Comparison of ENCODE assay signal across 8 cellular contexts in genomic region chr10:117005454-117006055, GRCh38. TPM values are rescaled to one million over a fixed set of nuclear protein-coding genes. Genes with fewer than 3 reads are reported as not detected.
A peak's percentile ranks its signal among the peaks of the same experiment; 100 is the strongest.
DNase-seq lines count a peak whose midpoint lies in the region; ATAC-seq and TF ChIP-seq lines count a peak whose summit lies in the region.

No MANE protein-coding gene starts in this region.

- H3K27me3 Mint-ChIP-seq in activated CD4-positive, alpha-beta T cell treated with anti-CD3 and anti-CD28 coated beads, Interleukin-2, amount 10 ng/mL, durations not matched to agents 7 days and 5 days: peaks cover 33% of the 10 kb centered on the region
- peaks cover 3% of the 10 kb centered on the region for H3K27me3 Mint-ChIP-seq in dendritic cell treated with granulocyte-macrophage colony-stimulating factor and Interleukin-4, amounts not matched to agents 40 ng/mL and 50 ng/mL, for 4 days
- H3K27me3 Mint-ChIP-seq in memory B cell: peaks cover 8% of the 10 kb centered on the region

- TF ChIP-seq CTCF in uterus (IDR thresholded peaks at IDR 0.05): no peak

- ATAC-seq in memory B cell (ENCODE audit: low read depth): no peak

- peak overlapping the region in 1 of 2 donors; percentile 57 for H3K27ac ChIP-seq in uterus

- no peaks in the 10 kb centered on the region for H3K9me3 Mint-ChIP-seq in activated CD4-positive, alpha-beta T cell treated with anti-CD3 and anti-CD28 coated beads, Interleukin-2, amount 10 ng/mL, durations not matched to agents 7 days and 5 days
- H3K9me3 Mint-ChIP-seq in dendritic cell treated with granulocyte-macrophage colony-stimulating factor and Interleukin-4, amounts not matched to agents 40 ng/mL and 50 ng/mL, for 4 days: no peaks in the 10 kb centered on the region
- no peaks in the 10 kb centered on the region for H3K9me3 Mint-ChIP-seq in memory B cell

- H3K9me3 ChIP-seq in uterus: no peaks in the 10 kb centered on the region

- intact Hi-C loops in dendritic cell treated with granulocyte-macrophage colony-stimulating factor and Interleukin-4, amounts not matched to agents 40 ng/mL and 50 ng/mL, for 4 days (cut with micrococcal nuclease): loop anchor here (10.0 kb wide), 1 partner anchor 369 kb away; the partner anchor contains the start of gene PDZD8
- intact Hi-C loops in uterus (cut with DNase I; ENCODE audit: low total_unique reads): no loop called here

- no peaks in the 10 kb centered on the region for H3K36me3 ChIP-seq in uterus

- H3K4me1 Mint-ChIP-seq in activated CD4-positive, alpha-beta T cell treated with anti-CD3 and anti-CD28 coated beads, Interleukin-2, amount 10 ng/mL, durations not matched to agents 7 days and 5 days: peaks cover 4% of the 10 kb centered on the region
- H3K4me1 Mint-ChIP-seq in dendritic cell treated with granulocyte-macrophage colony-stimulating factor and Interleukin-4, amounts not matched to agents 40 ng/mL and 50 ng/mL, for 4 days (ENCODE audit: low read depth): peaks cover 38% of the 10 kb centered on the region
- peaks cover 2% of the 10 kb centered on the region for H3K4me1 Mint-ChIP-seq in memory B cell

- POLR2A ChIA-PET in activated CD4-positive, alpha-beta T cell treated with anti-CD3 and anti-CD28 coated beads, Interleukin-2, amount 10 ng/mL, durations not matched to agents 7 days and 5 days (lab: Charles Lee): no interaction called here

- H3K36me3 Mint-ChIP-seq in activated CD4-positive, alpha-beta T cell treated with anti-CD3 and anti-CD28 coated beads, Interleukin-2, amount 10 ng/mL, durations not matched to agents 7 days and 5 days (ENCODE audit: low read depth): no peaks in the 10 kb centered on the region
- H3K36me3 Mint-ChIP-seq in dendritic cell treated with granulocyte-macrophage colony-stimulating factor and Interleukin-4, amounts not matched to agents 40 ng/mL and 50 ng/mL, for 4 days (ENCODE audit: low read depth): peaks cover 26% of the 10 kb centered on the region
- H3K36me3 Mint-ChIP-seq in memory B cell: no peaks in the 10 kb centered on the region

- H3K27ac Mint-ChIP-seq in activated CD4-positive, alpha-beta T cell treated with anti-CD3 and anti-CD28 coated beads, Interleukin-2, amount 10 ng/mL, durations not matched to agents 7 days and 5 days: no peak overlapping the region
- H3K27ac Mint-ChIP-seq in dendritic cell treated with granulocyte-macrophage colony-stimulating factor and Interleukin-4, amounts not matched to agents 40 ng/mL and 50 ng/mL, for 4 days: peak overlapping the region; percentile 94
- H3K27ac Mint-ChIP-seq in memory B cell: no peak overlapping the region

- no peaks in the 10 kb centered on the region for H3K27me3 ChIP-seq in uterus

- TF ChIP-seq POLR2A in uterus (IDR thresholded peaks at IDR 0.05): no peak

- no peak for DNase-seq in activated CD4-positive, alpha-beta T cell treated with anti-CD3 and anti-CD28 coated beads, Interleukin-2, amount 10 ng/mL, durations not matched to agents 7 days and 5 days
- DNase-seq in activated CD4-positive, alpha-beta T cell treated with anti-CD3 and anti-CD28 coated beads for 4 hours: no peak
- DNase-seq in NCI-H82 (lab: John Stamatoyannopoulos, UW) (peak; percentile 69), memory B cell (ENCODE audit: low spot score in 2 of 2) (no peak), uterus (peak in 1 of 2 donors; percentile 15)
- no peak for DNase-seq in stimulated activated CD4-positive, alpha-beta T cell treated with anti-CD3 and anti-CD28 coated beads, Interleukin-1b, Interleukin-23, amount 100 ng/mL, for 48 hours
- no peak for DNase-seq in activated effector memory CD4-positive, alpha-beta T cell treated with Interleukin-2 at 50 U/mL for 16 hours

- CTCF ChIA-PET in activated CD4-positive, alpha-beta T cell treated with anti-CD3 and anti-CD28 coated beads, Interleukin-2, amount 10 ng/mL, durations not matched to agents 7 days and 5 days (lab: Charles Lee): interaction anchor here (0.9 to 1.0 kb wide), 2 partner anchors 9 to 31 kb away, joined by 4 to 5 read pairs; no protein-coding TSS in a partner anchor

- H3K4me1 ChIP-seq in uterus: no peaks in the 10 kb centered on the region

- H3K4me3 ChIP-seq in uterus: peak overlapping the region; percentile 36 to 58

- H3K4me3 Mint-ChIP-seq in activated CD4-positive, alpha-beta T cell treated with anti-CD3 and anti-CD28 coated beads, Interleukin-2, amount 10 ng/mL, durations not matched to agents 7 days and 5 days: peak overlapping the region; percentile 32
- H3K4me3 Mint-ChIP-seq in dendritic cell treated with granulocyte-macrophage colony-stimulating factor and Interleukin-4, amounts not matched to agents 40 ng/mL and 50 ng/mL, for 4 days: peak overlapping the region; percentile 88
- H3K4me3 Mint-ChIP-seq in memory B cell: peak overlapping the region; percentile 84

RNA-seq across cellular contexts. Expression of gene SHTN1, which starts 0.6 kb away (rescaled TPM):
- under 1 TPM; 0.40 to 0.45 TPM for total RNA-seq in activated CD4-positive, alpha-beta T cell treated with anti-CD3 and anti-CD28 coated beads, Interleukin-2, amount 10 ng/mL, durations not matched to agents 7 days and 5 days
- 10 to 100 TPM in 1 of 4 donors, 1 to 10 TPM in 3; 4.9 to 19.6 (median 7.3) TPM for total RNA-seq in uterus

Comparison
In these comparisons a context has a peak if more than half of its experiments do, and no peak if none do; other contexts are left out.
1. H3K4me3 Mint-ChIP-seq: peak in every context shown above with its lines; median percentile 88 in dendritic cell treated with granulocyte-macrophage colony-stimulating factor and Interleukin-4, amounts not matched to agents 40 ng/mL and 50 ng/mL, for 4 days; 84 in memory B cell; 32 in activated CD4-positive, alpha-beta T cell treated with anti-CD3 and anti-CD28 coated beads, Interleukin-2, amount 10 ng/mL, durations not matched to agents 7 days and 5 days.
2. RNA of gene SHTN1, which starts 0.6 kb away (total RNA-seq): 4.9 to 19.6 TPM in uterus; 0.40 to 0.45 TPM in activated CD4-positive, alpha-beta T cell treated with anti-CD3 and anti-CD28 coated beads, Interleukin-2, amount 10 ng/mL, durations not matched to agents 7 days and 5 days; every median in the first group is over 4 times any median in the second.